21 cellular contexts compared by ENCODE assay signal in genomic region chrX:100404851-100405250, GRCh38. TPM values are rescaled to one million over a fixed set of nuclear protein-coding genes. Genes with fewer than 3 reads are reported as not detected.
"Had no signal": no experiment of that assay in that cellular context is flagged by ENCODE, and none has a peak within 500 bp of the region (broad histone marks: within the 10 kb centered on the region; RNA-seq: fewer than 3 reads in every experiment).

No MANE protein-coding gene starts in this region.

- H3K4me1 ChIP-seq: breast epithelium had no signal

- ATAC-seq: activated naive CD4-positive, alpha-beta T cell treated with anti-CD3 and anti-CD28 coated beads, Interleukin-2, amount 50 U/mL, for 72 hours; effector memory CD8-positive, alpha-beta T cell; gastrocnemius medialis; left cardiac atrium; natural killer cell treated with Interleukin-12 subunit alpha and Interleukin-12 subunit beta and Interleukin-15 and Interleukin-18, amount 100 ng/mL, for 72 hours; stimulated activated naive CD8-positive, alpha-beta T cell treated with anti-CD3 and anti-CD28 coated beads, Interleukin-15, Interleukin-2, amounts not matched to agents 100 U/mL and 50 U/mL, for 24 hours; WTC11 had no signal

- H3K36me3 ChIP-seq: breast epithelium, esophagus squamous epithelium, gastrocnemius medialis, sigmoid colon had no signal

- H3K4me3 ChIP-seq: breast epithelium, esophagus squamous epithelium, gastrocnemius medialis, sigmoid colon had no signal

- H3K4me3 Mint-ChIP-seq: central memory CD8-positive, alpha-beta T cell; effector memory CD8-positive, alpha-beta T cell; natural killer cell treated with Interleukin-12 subunit alpha and Interleukin-12 subunit beta and Interleukin-15 and Interleukin-18, amount 100 ng/mL, for 72 hours; WTC11 had no signal

- DNase-seq: activated gamma-delta T cell treated with Interleukin-2 at 50 U/mL for 16 hours; activated T-cell treated with anti-CD3 and anti-CD28 coated beads, Interleukin-2, amount 50 U/mL, for 1 hour; aorta; effector memory CD8-positive, alpha-beta T cell; esophagus squamous epithelium; gastrocnemius medialis; islet precursor cell; left cardiac atrium; midbrain; retina; sigmoid colon; stimulated activated CD4-positive, alpha-beta T cell treated with anti-CD3 and anti-CD28 coated beads, Interleukin-4, amount 100 ng/mL, for 4 hours; stimulated activated naive CD8-positive, alpha-beta T cell treated with anti-CD3 and anti-CD28 coated beads, Interleukin-15, Interleukin-2, amounts not matched to agents 100 U/mL and 50 U/mL, for 24 hours; T-helper 9 cell had no signal

- FAIRE-seq: colon had no signal

- H3K36me3 Mint-ChIP-seq: natural killer cell treated with Interleukin-12 subunit alpha and Interleukin-12 subunit beta and Interleukin-15 and Interleukin-18, amount 100 ng/mL, for 72 hours had no signal

- H3K27ac Mint-ChIP-seq: activated naive CD4-positive, alpha-beta T cell treated with anti-CD3 and anti-CD28 coated beads, Interleukin-2, amount 50 U/mL, for 72 hours; effector memory CD8-positive, alpha-beta T cell; natural killer cell treated with Interleukin-12 subunit alpha and Interleukin-12 subunit beta and Interleukin-15 and Interleukin-18, amount 100 ng/mL, for 72 hours; WTC11 had no signal

- H3K9me3 ChIP-seq: breast epithelium, gastrocnemius medialis, sigmoid colon had no signal

- H3K27ac ChIP-seq: breast epithelium, esophagus squamous epithelium, gastrocnemius medialis, sigmoid colon had no signal

- H3K9me3 Mint-ChIP-seq: activated naive CD4-positive, alpha-beta T cell treated with anti-CD3 and anti-CD28 coated beads, Interleukin-2, amount 50 U/mL, for 72 hours; central memory CD8-positive, alpha-beta T cell; effector memory CD8-positive, alpha-beta T cell; natural killer cell treated with Interleukin-12 subunit alpha and Interleukin-12 subunit beta and Interleukin-15 and Interleukin-18, amount 100 ng/mL, for 72 hours; WTC11 had no signal

- H3K4me1 Mint-ChIP-seq: central memory CD8-positive, alpha-beta T cell had no signal

RNA-seq across cellular contexts. Expression of gene PCDH19, which starts 5.2 kb away (rescaled TPM):
- total RNA-seq: activated naive CD4-positive, alpha-beta T cell treated with anti-CD3 and anti-CD28 coated beads, Interleukin-2, amount 50 U/mL, for 72 hours; natural killer cell treated with Interleukin-12 subunit alpha and Interleukin-12 subunit beta and Interleukin-15 and Interleukin-18, amount 100 ng/mL, for 72 hours; T-helper 1 cell treated with Interleukin-12 subunit alpha and Interleukin-12 subunit beta and Interleukin-4 antibody, amounts not matched to agents 30 ng/mL and 1 ng/mL, for 36 hours had no signal
